ENCODE assay signal across 8 cellular contexts in the genomic region with DNA sequence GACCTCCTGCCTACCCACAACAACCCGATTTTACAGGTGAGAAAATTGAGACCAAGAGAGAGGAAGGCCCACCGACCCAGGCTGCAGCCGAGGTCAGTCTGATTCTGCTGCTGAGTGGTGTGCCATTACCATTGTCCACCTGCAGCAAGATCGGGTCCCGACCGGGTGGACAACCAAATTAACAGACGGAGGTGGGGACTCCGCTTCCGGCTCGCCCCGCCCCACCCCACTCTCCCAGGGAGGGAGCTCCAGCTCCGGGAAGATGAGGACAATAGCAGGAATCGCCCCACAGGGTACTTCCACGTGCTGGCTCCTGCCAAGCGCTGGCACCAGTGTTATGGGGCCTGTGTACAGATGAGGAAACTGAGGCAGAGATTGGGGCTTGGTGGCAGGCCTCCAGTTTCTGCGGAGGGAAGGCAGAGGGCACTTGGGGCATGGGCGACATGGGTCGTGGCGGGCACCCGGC. TPM values are rescaled to one million over a fixed set of nuclear protein-coding genes. Genes with fewer than 3 reads are reported as not detected.
A peak's percentile ranks its signal among the peaks of the same experiment; 100 is the strongest.
DNase-seq lines count a peak whose midpoint lies in the region; ATAC-seq and TF ChIP-seq lines count a peak whose summit lies in the region.

No MANE protein-coding gene starts in this region.

- H3K4me3 Mint-ChIP-seq in CD4-positive, CD25-positive, alpha-beta regulatory T cell: peak overlapping the region; percentile 54 to 72 (median 68)

- H3K79me2 ChIP-seq in osteoblast (ENCODE audit: insufficient read depth, low read length): peaks cover 43% of the 10 kb centered on the region

- no peaks in the 10 kb centered on the region for H3K9me3 ChIP-seq in CD4-positive, CD25-positive, alpha-beta regulatory T cell (ENCODE audit: control insufficient read depth in 2 of 2, low read length in 2 of 2)
- H3K9me3 ChIP-seq in Peyer's patch (no peaks in the 10 kb centered on the region), osteoblast (ENCODE audit: low read depth, low read length) (no peaks in the 10 kb centered on the region)

- peaks cover 11% of the 10 kb centered on the region for H3K4me1 ChIP-seq in CD4-positive, CD25-positive, alpha-beta regulatory T cell (ENCODE audit: control insufficient read depth, insufficient read depth, low read length, poor library complexity, severe bottlenecking)
- H3K4me1 ChIP-seq in Peyer's patch (peaks cover 0 to 22% (median 3%) of the 10 kb centered on the region in 4 donors), osteoblast (ENCODE audit: insufficient read depth, low read length) (peaks cover 13% of the 10 kb centered on the region)

- H3K9me3 Mint-ChIP-seq in CD4-positive, CD25-positive, alpha-beta regulatory T cell: no peaks in the 10 kb centered on the region

- TF ChIP-seq CTCF in Peyer's patch (IDR thresholded peaks at IDR 0.05) (no peak), fibroblast of mammary gland (conservative IDR thresholded peaks at IDR 0.05; ENCODE audit: control insufficient read depth, insufficient read depth, low read depth, low read length) (no peak), osteoblast (IDR thresholded peaks at IDR 0.05; ENCODE audit: extremely low read depth, low read depth, low read length) (no peak)

- DNase-seq in CD4-positive, CD25-positive, alpha-beta regulatory T cell: no peak
- peak in 1 of 3 donors; percentile 60 for DNase-seq in Peyer's patch
- no peak for DNase-seq in fibroblast of mammary gland (ENCODE audit: low read depth)
- DNase-seq in osteoblast (ENCODE audit: insufficient read length, low spot score, missing footprints): no peak
- no peak for DNase-seq in COLO829 (ENCODE audit: low spot score)
- no peak for DNase-seq in HPDE6-E6E7 (ENCODE audit: extremely low spot score)
- no peak for DNase-seq in NCI-H510A treated with DMSO at 0.1 percent for 48 hours (lab: John Stamatoyannopoulos, UW)

- no peak for TF ChIP-seq POLR2A in Peyer's patch (IDR thresholded peaks at IDR 0.05)

- peaks cover 39% of the 10 kb centered on the region for H3K27me3 Mint-ChIP-seq in CD4-positive, CD25-positive, alpha-beta regulatory T cell

- peaks cover 10% of the 10 kb centered on the region for H4K20me1 ChIP-seq in osteoblast (ENCODE audit: insufficient read depth, low read length)

- no peak for ATAC-seq in CD4-positive, CD25-positive, alpha-beta regulatory T cell (ENCODE audit: low read depth in 2 of 2)
- ATAC-seq in HG03520 (IDR thresholded peaks at IDR 0.05; ENCODE audit: unreplicated experiment): no peak

- no peaks in the 10 kb centered on the region for H3K36me3 Mint-ChIP-seq in CD4-positive, CD25-positive, alpha-beta regulatory T cell

- no peaks in the 10 kb centered on the region for H3K36me3 ChIP-seq in CD4-positive, CD25-positive, alpha-beta regulatory T cell (ENCODE audit: control insufficient read depth, insufficient read depth, low read length)
- H3K36me3 ChIP-seq in Peyer's patch (no peaks in the 10 kb centered on the region), osteoblast (ENCODE audit: insufficient read depth, low read length) (peaks cover 16% of the 10 kb centered on the region)

- H3K27ac Mint-ChIP-seq in CD4-positive, CD25-positive, alpha-beta regulatory T cell: peak overlapping the region in 1 of 3 donors; percentile 56

- no peak overlapping the region for H3K27ac ChIP-seq in CD4-positive, CD25-positive, alpha-beta regulatory T cell (ENCODE audit: insufficient read depth, low read length, poor library complexity, severe bottlenecking)
- peak overlapping the region in 2 of 4 donors; percentile 29 to 52 for H3K27ac ChIP-seq in Peyer's patch
- H3K27ac ChIP-seq in osteoblast (ENCODE audit: low read depth, low read length): peak overlapping the region; percentile 86

- H2AFZ ChIP-seq in osteoblast (ENCODE audit: low read length): peak overlapping the region; percentile 89

- H3K4me2 ChIP-seq in osteoblast (ENCODE audit: insufficient read depth, low read length): peak overlapping the region; percentile 91

- H3K27me3 ChIP-seq in CD4-positive, CD25-positive, alpha-beta regulatory T cell (ENCODE audit: control insufficient read depth, insufficient read depth, low read length): peaks cover 2% of the 10 kb centered on the region
- H3K27me3 ChIP-seq in Peyer's patch (no peaks in the 10 kb centered on the region), osteoblast (ENCODE audit: insufficient read depth, low read length) (peaks cover 10% of the 10 kb centered on the region)

- no peak overlapping the region for H3K4me3 ChIP-seq in CD4-positive, CD25-positive, alpha-beta regulatory T cell (ENCODE audit: low read depth, low read length)
- H3K4me3 ChIP-seq in Peyer's patch: peak overlapping the region; percentile 36 to 66 (median 58)
- peak overlapping the region; percentile 54 for H3K4me3 ChIP-seq in fibroblast of mammary gland (ENCODE audit: control insufficient read depth, low read depth, low read length)
- peak overlapping the region; percentile 89 for H3K4me3 ChIP-seq in osteoblast (ENCODE audit: insufficient read depth, low read length)

- peaks cover 0 to 13% (median 4%) of the 10 kb centered on the region in 4 donors for H3K4me1 Mint-ChIP-seq in CD4-positive, CD25-positive, alpha-beta regulatory T cell

RNA-seq across cellular contexts. Expression of a gene that starts 0.4 kb away (rescaled TPM):
- not detected for total RNA-seq in CD4-positive, CD25-positive, alpha-beta regulatory T cell
- polyA plus RNA-seq in CD4-positive, CD25-positive, alpha-beta regulatory T cell: under 1 TPM in 3 of 4 donors, not detected in 1; 0.38 to 0.71 (median 0.42) TPM
- 10 to 100 TPM in 3 of 4 donors, 1 to 10 TPM in 1; 2.5 to 20.0 (median 16.6) TPM for total RNA-seq in Peyer's patch
- 142 and 161 TPM in 2 replicates for total RNA-seq in osteoblast

RNA-seq across cellular contexts. Expression of a gene that starts 12.5 kb away (rescaled TPM):
- total RNA-seq in CD4-positive, CD25-positive, alpha-beta regulatory T cell: not detected
- not detected for polyA plus RNA-seq in CD4-positive, CD25-positive, alpha-beta regulatory T cell
- not detected for total RNA-seq in Peyer's patch
- not detected in 2 replicates for total RNA-seq in osteoblast

RNA-seq across cellular contexts. Expression of a gene that starts 38.6 kb away (rescaled TPM):
- 658 TPM for total RNA-seq in CD4-positive, CD25-positive, alpha-beta regulatory T cell
- 10 to 100 TPM; 36.5 to 45.7 (median 41.3) TPM for polyA plus RNA-seq in CD4-positive, CD25-positive, alpha-beta regulatory T cell
- total RNA-seq in Peyer's patch: 100 to 1,000 TPM; 583 to 733 (median 616) TPM
- total RNA-seq in osteoblast: 434 and 496 TPM in 2 replicates
